ENCODE assay signal across 2 cellular contexts in the genomic region with DNA sequence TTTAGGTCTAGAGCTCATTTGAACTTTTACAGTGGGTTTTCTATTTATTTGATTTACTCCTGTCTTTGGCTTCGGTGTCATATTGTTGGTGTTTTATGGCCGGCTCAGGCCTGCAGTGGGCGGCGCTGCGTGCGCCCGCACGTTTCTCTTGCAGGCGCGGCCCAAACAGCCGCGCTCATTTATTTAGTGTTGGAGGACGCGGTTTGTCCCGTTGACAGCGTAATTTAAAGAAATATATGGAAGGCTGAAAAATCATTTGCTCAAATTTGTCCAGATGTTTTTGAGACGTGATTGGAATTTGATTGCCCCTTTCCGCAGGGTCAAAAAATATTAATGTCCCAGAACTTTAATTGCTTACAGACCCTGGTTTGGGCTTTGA.
TF ChIP-seq lines count a peak whose summit lies in the region.

No MANE protein-coding gene starts in this region.

TF ChIP-seq in GM23338, 12 proteins besides CTCF, POLR2A, EP300 and RAD21 (continues in another document):
- TF ChIP-seq CREB1 (CRISPR knock-in tag; IDR thresholded peaks at IDR 0.05; ENCODE audit: low read depth) (no peak), NANOG (IDR thresholded peaks at IDR 0.05; ENCODE audit: borderline replicate concordance) (no peak), EZH2phosphoT487 (IDR thresholded peaks at IDR 0.05; ENCODE audit: unreplicated experiment) (peak; percentile 35), POLR2AphosphoS5 (IDR thresholded peaks at IDR 0.05; ENCODE audit: low read depth) (no peak), JUNB (IDR thresholded peaks at IDR 0.05; ENCODE audit: unreplicated experiment) (no peak), ZNF114 (CRISPR knock-in tag; IDR thresholded peaks at IDR 0.05) (no peak), EZH2 (IDR thresholded peaks at IDR 0.05; ENCODE audit: low read depth, unreplicated experiment) (peak; percentile 83)
- TF ChIP-seq, protein P1, sequence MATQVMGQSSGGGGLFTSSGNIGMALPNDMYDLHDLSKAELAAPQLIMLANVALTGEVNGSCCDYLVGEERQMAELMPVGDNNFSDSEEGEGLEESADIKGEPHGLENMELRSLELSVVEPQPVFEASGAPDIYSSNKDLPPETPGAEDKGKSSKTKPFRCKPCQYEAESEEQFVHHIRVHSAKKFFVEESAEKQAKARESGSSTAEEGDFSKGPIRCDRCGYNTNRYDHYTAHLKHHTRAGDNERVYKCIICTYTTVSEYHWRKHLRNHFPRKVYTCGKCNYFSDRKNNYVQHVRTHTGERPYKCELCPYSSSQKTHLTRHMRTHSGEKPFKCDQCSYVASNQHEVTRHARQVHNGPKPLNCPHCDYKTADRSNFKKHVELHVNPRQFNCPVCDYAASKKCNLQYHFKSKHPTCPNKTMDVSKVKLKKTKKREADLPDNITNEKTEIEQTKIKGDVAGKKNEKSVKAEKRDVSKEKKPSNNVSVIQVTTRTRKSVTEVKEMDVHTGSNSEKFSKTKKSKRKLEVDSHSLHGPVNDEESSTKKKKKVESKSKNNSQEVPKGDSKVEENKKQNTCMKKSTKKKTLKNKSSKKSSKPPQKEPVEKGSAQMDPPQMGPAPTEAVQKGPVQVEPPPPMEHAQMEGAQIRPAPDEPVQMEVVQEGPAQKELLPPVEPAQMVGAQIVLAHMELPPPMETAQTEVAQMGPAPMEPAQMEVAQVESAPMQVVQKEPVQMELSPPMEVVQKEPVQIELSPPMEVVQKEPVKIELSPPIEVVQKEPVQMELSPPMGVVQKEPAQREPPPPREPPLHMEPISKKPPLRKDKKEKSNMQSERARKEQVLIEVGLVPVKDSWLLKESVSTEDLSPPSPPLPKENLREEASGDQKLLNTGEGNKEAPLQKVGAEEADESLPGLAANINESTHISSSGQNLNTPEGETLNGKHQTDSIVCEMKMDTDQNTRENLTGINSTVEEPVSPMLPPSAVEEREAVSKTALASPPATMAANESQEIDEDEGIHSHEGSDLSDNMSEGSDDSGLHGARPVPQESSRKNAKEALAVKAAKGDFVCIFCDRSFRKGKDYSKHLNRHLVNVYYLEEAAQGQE (IDR thresholded peaks at IDR 0.05; ENCODE audit: unreplicated experiment): no peak
- TF ChIP-seq, protein P2, sequence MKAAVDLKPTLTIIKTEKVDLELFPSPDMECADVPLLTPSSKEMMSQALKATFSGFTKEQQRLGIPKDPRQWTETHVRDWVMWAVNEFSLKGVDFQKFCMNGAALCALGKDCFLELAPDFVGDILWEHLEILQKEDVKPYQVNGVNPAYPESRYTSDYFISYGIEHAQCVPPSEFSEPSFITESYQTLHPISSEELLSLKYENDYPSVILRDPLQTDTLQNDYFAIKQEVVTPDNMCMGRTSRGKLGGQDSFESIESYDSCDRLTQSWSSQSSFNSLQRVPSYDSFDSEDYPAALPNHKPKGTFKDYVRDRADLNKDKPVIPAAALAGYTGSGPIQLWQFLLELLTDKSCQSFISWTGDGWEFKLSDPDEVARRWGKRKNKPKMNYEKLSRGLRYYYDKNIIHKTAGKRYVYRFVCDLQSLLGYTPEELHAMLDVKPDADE (IDR thresholded peaks at IDR 0.05): no peak
- TF ChIP-seq, protein P3, sequence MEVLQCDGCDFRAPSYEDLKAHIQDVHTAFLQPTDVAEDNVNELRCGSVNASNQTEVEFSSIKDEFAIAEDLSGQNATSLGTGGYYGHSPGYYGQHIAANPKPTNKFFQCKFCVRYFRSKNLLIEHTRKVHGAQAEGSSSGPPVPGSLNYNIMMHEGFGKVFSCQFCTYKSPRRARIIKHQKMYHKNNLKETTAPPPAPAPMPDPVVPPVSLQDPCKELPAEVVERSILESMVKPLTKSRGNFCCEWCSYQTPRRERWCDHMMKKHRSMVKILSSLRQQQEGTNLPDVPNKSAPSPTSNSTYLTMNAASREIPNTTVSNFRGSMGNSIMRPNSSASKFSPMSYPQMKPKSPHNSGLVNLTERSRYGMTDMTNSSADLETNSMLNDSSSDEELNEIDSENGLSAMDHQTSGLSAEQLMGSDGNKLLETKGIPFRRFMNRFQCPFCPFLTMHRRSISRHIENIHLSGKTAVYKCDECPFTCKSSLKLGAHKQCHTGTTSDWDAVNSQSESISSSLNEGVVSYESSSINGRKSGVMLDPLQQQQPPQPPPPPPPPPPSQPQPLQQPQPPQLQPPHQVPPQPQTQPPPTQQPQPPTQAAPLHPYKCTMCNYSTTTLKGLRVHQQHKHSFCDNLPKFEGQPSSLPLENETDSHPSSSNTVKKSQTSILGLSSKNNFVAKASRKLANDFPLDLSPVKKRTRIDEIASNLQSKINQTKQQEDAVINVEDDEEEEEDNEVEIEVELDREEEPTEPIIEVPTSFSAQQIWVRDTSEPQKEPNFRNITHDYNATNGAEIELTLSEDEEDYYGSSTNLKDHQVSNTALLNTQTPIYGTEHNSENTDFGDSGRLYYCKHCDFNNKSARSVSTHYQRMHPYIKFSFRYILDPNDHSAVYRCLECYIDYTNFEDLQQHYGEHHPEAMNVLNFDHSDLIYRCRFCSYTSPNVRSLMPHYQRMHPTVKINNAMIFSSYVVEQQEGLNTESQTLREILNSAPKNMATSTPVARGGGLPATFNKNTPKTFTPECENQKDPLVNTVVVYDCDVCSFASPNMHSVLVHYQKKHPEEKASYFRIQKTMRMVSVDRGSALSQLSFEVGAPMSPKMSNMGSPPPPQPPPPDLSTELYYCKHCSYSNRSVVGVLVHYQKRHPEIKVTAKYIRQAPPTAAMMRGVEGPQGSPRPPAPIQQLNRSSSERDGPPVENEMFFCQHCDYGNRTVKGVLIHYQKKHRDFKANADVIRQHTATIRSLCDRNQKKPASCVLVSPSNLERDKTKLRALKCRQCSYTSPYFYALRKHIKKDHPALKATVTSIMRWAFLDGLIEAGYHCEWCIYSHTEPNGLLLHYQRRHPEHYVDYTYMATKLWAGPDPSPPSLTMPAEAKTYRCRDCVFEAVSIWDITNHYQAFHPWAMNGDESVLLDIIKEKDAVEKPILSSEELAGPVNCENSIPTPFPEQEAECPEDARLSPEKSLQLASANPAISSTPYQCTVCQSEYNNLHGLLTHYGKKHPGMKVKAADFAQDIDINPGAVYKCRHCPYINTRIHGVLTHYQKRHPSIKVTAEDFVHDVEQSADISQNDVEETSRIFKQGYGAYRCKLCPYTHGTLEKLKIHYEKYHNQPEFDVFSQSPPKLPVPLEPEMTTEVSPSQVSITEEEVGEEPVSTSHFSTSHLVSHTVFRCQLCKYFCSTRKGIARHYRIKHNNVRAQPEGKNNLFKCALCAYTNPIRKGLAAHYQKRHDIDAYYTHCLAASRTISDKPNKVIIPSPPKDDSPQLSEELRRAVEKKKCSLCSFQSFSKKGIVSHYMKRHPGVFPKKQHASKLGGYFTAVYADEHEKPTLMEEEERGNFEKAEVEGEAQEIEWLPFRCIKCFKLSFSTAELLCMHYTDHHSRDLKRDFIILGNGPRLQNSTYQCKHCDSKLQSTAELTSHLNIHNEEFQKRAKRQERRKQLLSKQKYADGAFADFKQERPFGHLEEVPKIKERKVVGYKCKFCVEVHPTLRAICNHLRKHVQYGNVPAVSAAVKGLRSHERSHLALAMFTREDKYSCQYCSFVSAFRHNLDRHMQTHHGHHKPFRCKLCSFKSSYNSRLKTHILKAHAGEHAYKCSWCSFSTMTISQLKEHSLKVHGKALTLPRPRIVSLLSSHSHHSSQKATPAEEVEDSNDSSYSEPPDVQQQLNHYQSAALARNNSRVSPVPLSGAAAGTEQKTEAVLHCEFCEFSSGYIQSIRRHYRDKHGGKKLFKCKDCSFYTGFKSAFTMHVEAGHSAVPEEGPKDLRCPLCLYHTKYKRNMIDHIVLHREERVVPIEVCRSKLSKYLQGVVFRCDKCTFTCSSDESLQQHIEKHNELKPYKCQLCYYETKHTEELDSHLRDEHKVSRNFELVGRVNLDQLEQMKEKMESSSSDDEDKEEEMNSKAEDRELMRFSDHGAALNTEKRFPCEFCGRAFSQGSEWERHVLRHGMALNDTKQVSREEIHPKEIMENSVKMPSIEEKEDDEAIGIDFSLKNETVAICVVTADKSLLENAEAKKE (CRISPR knock-in tag; IDR thresholded peaks at IDR 0.05): no peak

TF ChIP-seq in H1, 55 proteins besides CTCF, POLR2A, EP300 and RAD21 (continues in another document):
- TF ChIP-seq, protein P4, sequence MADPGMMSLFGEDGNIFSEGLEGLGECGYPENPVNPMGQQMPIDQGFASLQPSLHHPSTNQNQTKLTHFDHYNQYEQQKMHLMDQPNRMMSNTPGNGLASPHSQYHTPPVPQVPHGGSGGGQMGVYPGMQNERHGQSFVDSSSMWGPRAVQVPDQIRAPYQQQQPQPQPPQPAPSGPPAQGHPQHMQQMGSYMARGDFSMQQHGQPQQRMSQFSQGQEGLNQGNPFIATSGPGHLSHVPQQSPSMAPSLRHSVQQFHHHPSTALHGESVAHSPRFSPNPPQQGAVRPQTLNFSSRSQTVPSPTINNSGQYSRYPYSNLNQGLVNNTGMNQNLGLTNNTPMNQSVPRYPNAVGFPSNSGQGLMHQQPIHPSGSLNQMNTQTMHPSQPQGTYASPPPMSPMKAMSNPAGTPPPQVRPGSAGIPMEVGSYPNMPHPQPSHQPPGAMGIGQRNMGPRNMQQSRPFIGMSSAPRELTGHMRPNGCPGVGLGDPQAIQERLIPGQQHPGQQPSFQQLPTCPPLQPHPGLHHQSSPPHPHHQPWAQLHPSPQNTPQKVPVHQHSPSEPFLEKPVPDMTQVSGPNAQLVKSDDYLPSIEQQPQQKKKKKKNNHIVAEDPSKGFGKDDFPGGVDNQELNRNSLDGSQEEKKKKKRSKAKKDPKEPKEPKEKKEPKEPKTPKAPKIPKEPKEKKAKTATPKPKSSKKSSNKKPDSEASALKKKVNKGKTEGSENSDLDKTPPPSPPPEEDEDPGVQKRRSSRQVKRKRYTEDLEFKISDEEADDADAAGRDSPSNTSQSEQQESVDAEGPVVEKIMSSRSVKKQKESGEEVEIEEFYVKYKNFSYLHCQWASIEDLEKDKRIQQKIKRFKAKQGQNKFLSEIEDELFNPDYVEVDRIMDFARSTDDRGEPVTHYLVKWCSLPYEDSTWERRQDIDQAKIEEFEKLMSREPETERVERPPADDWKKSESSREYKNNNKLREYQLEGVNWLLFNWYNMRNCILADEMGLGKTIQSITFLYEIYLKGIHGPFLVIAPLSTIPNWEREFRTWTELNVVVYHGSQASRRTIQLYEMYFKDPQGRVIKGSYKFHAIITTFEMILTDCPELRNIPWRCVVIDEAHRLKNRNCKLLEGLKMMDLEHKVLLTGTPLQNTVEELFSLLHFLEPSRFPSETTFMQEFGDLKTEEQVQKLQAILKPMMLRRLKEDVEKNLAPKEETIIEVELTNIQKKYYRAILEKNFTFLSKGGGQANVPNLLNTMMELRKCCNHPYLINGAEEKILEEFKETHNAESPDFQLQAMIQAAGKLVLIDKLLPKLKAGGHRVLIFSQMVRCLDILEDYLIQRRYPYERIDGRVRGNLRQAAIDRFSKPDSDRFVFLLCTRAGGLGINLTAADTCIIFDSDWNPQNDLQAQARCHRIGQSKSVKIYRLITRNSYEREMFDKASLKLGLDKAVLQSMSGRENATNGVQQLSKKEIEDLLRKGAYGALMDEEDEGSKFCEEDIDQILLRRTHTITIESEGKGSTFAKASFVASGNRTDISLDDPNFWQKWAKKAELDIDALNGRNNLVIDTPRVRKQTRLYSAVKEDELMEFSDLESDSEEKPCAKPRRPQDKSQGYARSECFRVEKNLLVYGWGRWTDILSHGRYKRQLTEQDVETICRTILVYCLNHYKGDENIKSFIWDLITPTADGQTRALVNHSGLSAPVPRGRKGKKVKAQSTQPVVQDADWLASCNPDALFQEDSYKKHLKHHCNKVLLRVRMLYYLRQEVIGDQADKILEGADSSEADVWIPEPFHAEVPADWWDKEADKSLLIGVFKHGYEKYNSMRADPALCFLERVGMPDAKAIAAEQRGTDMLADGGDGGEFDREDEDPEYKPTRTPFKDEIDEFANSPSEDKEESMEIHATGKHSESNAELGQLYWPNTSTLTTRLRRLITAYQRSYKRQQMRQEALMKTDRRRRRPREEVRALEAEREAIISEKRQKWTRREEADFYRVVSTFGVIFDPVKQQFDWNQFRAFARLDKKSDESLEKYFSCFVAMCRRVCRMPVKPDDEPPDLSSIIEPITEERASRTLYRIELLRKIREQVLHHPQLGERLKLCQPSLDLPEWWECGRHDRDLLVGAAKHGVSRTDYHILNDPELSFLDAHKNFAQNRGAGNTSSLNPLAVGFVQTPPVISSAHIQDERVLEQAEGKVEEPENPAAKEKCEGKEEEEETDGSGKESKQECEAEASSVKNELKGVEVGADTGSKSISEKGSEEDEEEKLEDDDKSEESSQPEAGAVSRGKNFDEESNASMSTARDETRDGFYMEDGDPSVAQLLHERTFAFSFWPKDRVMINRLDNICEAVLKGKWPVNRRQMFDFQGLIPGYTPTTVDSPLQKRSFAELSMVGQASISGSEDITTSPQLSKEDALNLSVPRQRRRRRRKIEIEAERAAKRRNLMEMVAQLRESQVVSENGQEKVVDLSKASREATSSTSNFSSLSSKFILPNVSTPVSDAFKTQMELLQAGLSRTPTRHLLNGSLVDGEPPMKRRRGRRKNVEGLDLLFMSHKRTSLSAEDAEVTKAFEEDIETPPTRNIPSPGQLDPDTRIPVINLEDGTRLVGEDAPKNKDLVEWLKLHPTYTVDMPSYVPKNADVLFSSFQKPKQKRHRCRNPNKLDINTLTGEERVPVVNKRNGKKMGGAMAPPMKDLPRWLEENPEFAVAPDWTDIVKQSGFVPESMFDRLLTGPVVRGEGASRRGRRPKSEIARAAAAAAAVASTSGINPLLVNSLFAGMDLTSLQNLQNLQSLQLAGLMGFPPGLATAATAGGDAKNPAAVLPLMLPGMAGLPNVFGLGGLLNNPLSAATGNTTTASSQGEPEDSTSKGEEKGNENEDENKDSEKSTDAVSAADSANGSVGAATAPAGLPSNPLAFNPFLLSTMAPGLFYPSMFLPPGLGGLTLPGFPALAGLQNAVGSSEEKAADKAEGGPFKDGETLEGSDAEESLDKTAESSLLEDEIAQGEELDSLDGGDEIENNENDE (IDR thresholded peaks at IDR 0.05; ENCODE audit: insufficient replicate concordance, low read length): no peak
- TF ChIP-seq RXRA (IDR thresholded peaks at IDR 0.05; ENCODE audit: insufficient read depth, low read depth, low read length): no peak
- peak; percentile 82 for TF ChIP-seq SUZ12 (IDR thresholded peaks at IDR 0.05; ENCODE audit: low read length)
- TF ChIP-seq EGR1 (IDR thresholded peaks at IDR 0.05; ENCODE audit: borderline replicate concordance, low read depth, low read length): no peak
- TF ChIP-seq CTBP2 (IDR thresholded peaks at IDR 0.05; ENCODE audit: borderline replicate concordance, insufficient read depth, insufficient read length, low read length): no peak
- TF ChIP-seq GTF2F1 (IDR thresholded peaks at IDR 0.05; ENCODE audit: borderline replicate concordance, low read depth, low read length): no peak
- TF ChIP-seq RNF2 (IDR thresholded peaks at IDR 0.05; ENCODE audit: borderline replicate concordance, low read depth, low read length, missing control alignments, poor library complexity, severe bottlenecking): peak; percentile 4
- no peak for TF ChIP-seq TCF12 (IDR thresholded peaks at IDR 0.05; ENCODE audit: low read depth, low read length)
- no peak for TF ChIP-seq SP1 (IDR thresholded peaks at IDR 0.05; ENCODE audit: low read depth, low read length)
- no peak for TF ChIP-seq CHD2 (IDR thresholded peaks at IDR 0.05; ENCODE audit: low read length)
- TF ChIP-seq CBX8 (IDR thresholded peaks at IDR 0.05; ENCODE audit: borderline replicate concordance, low read depth, low read length): peak; percentile 90
- no peak for TF ChIP-seq TAF7 (optimal IDR thresholded peaks at IDR 0.05; ENCODE audit: borderline replicate concordance, low read depth, low read length)
- no peak for TF ChIP-seq CREB1 (IDR thresholded peaks at IDR 0.05)
- TF ChIP-seq KDM5A (IDR thresholded peaks at IDR 0.05; ENCODE audit: low read length): no peak
- TF ChIP-seq, protein P5, sequence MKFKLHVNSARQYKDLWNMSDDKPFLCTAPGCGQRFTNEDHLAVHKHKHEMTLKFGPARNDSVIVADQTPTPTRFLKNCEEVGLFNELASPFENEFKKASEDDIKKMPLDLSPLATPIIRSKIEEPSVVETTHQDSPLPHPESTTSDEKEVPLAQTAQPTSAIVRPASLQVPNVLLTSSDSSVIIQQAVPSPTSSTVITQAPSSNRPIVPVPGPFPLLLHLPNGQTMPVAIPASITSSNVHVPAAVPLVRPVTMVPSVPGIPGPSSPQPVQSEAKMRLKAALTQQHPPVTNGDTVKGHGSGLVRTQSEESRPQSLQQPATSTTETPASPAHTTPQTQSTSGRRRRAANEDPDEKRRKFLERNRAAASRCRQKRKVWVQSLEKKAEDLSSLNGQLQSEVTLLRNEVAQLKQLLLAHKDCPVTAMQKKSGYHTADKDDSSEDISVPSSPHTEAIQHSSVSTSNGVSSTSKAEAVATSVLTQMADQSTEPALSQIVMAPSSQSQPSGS (IDR thresholded peaks at IDR 0.05; ENCODE audit: low read length): no peak
- TF ChIP-seq JUN (IDR thresholded peaks at IDR 0.05; ENCODE audit: low read depth, low read length): no peak
